In the genomic region with DNA sequence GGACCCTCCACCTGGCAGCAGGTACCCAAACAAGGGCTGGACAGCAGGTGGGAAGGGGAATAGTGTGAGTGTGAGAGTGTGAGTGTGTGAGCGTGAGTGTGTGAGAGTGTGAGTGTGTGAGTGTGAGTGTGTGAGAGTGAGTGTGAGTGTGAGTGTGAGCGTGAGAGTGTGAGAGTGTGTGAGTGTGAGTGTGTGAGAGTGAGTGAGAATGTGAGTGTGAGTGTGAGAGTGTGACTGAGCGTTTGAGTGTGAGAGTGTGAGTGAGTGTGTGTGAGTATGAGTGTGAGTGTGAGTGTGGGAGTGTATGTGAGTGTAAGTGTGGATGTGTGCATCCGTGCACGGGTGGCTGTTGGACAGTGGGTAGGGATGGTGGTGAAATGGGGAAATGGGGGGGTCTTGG, we compare ENCODE assay signal across 12 cellular contexts. TPM values are rescaled to one million over a fixed set of nuclear protein-coding genes. Genes with fewer than 3 reads are reported as not detected.
DNase-seq lines count a peak whose midpoint lies in the region; ATAC-seq and TF ChIP-seq lines count a peak whose summit lies in the region.
"Had no signal": no experiment of that assay in that cellular context is flagged by ENCODE, and none has a peak within 500 bp of the region (broad histone marks: within the 10 kb centered on the region; RNA-seq: fewer than 3 reads in every experiment).

No MANE protein-coding gene starts in this region.

- no peaks in the 10 kb centered on the region for H3K36me3 Mint-ChIP-seq in activated naive CD4-positive, alpha-beta T cell treated with anti-CD3 and anti-CD28 coated beads, Interleukin-2, amount 50 U/mL, for 72 hours
- H3K36me3 Mint-ChIP-seq: CD4-positive, CD25-positive, alpha-beta regulatory T cell had no signal

- TF ChIP-seq CTCF in tibial nerve (IDR thresholded peaks at IDR 0.05) = no peak

- H3K79me2 ChIP-seq in mesendoderm (ENCODE audit: control insufficient read depth, insufficient read depth, low read length) = no peaks in the 10 kb centered on the region

- H3K4me3 ChIP-seq in mesendoderm (ENCODE audit: low read length) = no peak overlapping the region
- peak overlapping the region; percentile 13 to 43 (median 32) for H3K4me3 ChIP-seq in tibial nerve
- H3K4me3 ChIP-seq: colonic mucosa had no signal

- no peak overlapping the region for H2AK5ac ChIP-seq in mesendoderm (ENCODE audit: low read length)

- H3K27ac ChIP-seq in caudate nucleus (ENCODE audit: low read depth, low read length) (peak overlapping the region; percentile 81), mesendoderm (ENCODE audit: low read depth, low read length) (no peak overlapping the region), tibial nerve (peak overlapping the region; percentile 47 to 95 (median 74))
- H3K27ac ChIP-seq: colonic mucosa had no signal

- H2BK5ac ChIP-seq in mesendoderm (ENCODE audit: low read length) = no peak overlapping the region

- H3K23ac ChIP-seq in mesendoderm (ENCODE audit: low read length) = no peak overlapping the region

- WGBS in mesendoderm (ENCODE audit: extremely low coverage, insufficient coverage, low lambda C conversion rate) = 100% methylated on average over 3 of the region's 5 CpGs
- 52 to 68% methylated on average over 4 to 5 of the region's 5 CpGs for WGBS in tibial nerve, 2 donors

- no peak overlapping the region for H3K4me2 ChIP-seq in mesendoderm (ENCODE audit: low read length)

- H3K4ac ChIP-seq in mesendoderm (ENCODE audit: low read depth, low read length) = no peak overlapping the region

- H3K4me1 ChIP-seq in mesendoderm (ENCODE audit: control insufficient read depth, low read depth, low read length) = peaks cover 9% of the 10 kb centered on the region
- H3K4me1 ChIP-seq in tibial nerve = peaks cover 0 to 70% (median 23%) of the 10 kb centered on the region in 4 donors
- H3K4me1 ChIP-seq: colonic mucosa had no signal

- H3K36me3 ChIP-seq in mesendoderm (ENCODE audit: control insufficient read depth, insufficient read depth, low read length) = no peaks in the 10 kb centered on the region
- no peaks in the 10 kb centered on the region for H3K36me3 ChIP-seq in tibial nerve
- H3K36me3 ChIP-seq: colonic mucosa had no signal

- H3K9me3 Mint-ChIP-seq in activated naive CD4-positive, alpha-beta T cell treated with anti-CD3 and anti-CD28 coated beads, Interleukin-2, amount 50 U/mL, for 72 hours = no peaks in the 10 kb centered on the region
- H3K9me3 Mint-ChIP-seq: CD4-positive, CD25-positive, alpha-beta regulatory T cell had no signal

- H3K79me1 ChIP-seq in mesendoderm (ENCODE audit: low read length) = no peaks in the 10 kb centered on the region

- TF ChIP-seq POLR2A in tibial nerve (IDR thresholded peaks at IDR 0.05) = no peak

- H2BK120ac ChIP-seq in mesendoderm (ENCODE audit: low read depth, low read length) = no peak overlapping the region

- TF ChIP-seq EP300 in tibial nerve (IDR thresholded peaks at IDR 0.05) = no peak

- H3K27me3 ChIP-seq in mesendoderm (ENCODE audit: insufficient read depth, low read length, poor library complexity) (no peaks in the 10 kb centered on the region), tibial nerve (peaks cover 0 to 12% of the 10 kb centered on the region in 2 donors)
- H3K27me3 ChIP-seq: colonic mucosa had no signal

- ATAC-seq in activated naive CD4-positive, alpha-beta T cell treated with anti-CD3 and anti-CD28 coated beads, Interleukin-2, amount 50 U/mL, for 72 hours = no peak
- no peak for ATAC-seq in HG03378 (IDR thresholded peaks at IDR 0.05; ENCODE audit: unreplicated experiment)

- no peaks in the 10 kb centered on the region for H3K9me3 ChIP-seq in tibial nerve
- H3K9me3 ChIP-seq: colonic mucosa had no signal

- no peak overlapping the region for H4K8ac ChIP-seq in mesendoderm (ENCODE audit: low read depth, low read length)

- peak overlapping the region; percentile 6 for H3K56ac ChIP-seq in mesendoderm (ENCODE audit: low read length)

- H3K9ac ChIP-seq in mesendoderm (ENCODE audit: low read length) = no peak overlapping the region

- H2BK15ac ChIP-seq in mesendoderm (replicated peaks; ENCODE audit: low read depth) = no peak overlapping the region

- no peak overlapping the region for H4K5ac ChIP-seq in mesendoderm (ENCODE audit: low read length)

- no peak for DNase-seq in activated naive CD4-positive, alpha-beta T cell treated with anti-CD3 and anti-CD28 coated beads, Interleukin-2, amount 50 U/mL, for 72 hours (ENCODE audit: low spot score in 2 of 2)
- DNase-seq in activated naive CD4-positive, alpha-beta T cell treated with anti-CD3 and anti-CD28 coated beads, Interleukin-2, amount 50 U/mL, for 16 hours = no peak
- DNase-seq in caudate nucleus (lab: John Stamatoyannopoulos, UW) (no peak), mesendoderm (no peak), tibial nerve (ENCODE audit: low spot score in 2 of 2) (no peak), inferior parietal cortex (ENCODE audit: extremely low spot score) (no peak), cerebellum (ENCODE audit: low spot score) (no peak)
- DNase-seq: naive B cell, NCI-H187 had no signal

- no peak overlapping the region for H3K18ac ChIP-seq in mesendoderm (ENCODE audit: low read length)

- peak overlapping the region; percentile 18 to 76 for H3K27ac Mint-ChIP-seq in activated naive CD4-positive, alpha-beta T cell treated with anti-CD3 and anti-CD28 coated beads, Interleukin-2, amount 50 U/mL, for 72 hours

RNA-seq across cellular contexts. Expression of a gene that starts 0.4 kb away (rescaled TPM):
- 1 to 10 TPM; 4.3 to 8.2 TPM for total RNA-seq in activated naive CD4-positive, alpha-beta T cell treated with anti-CD3 and anti-CD28 coated beads, Interleukin-2, amount 50 U/mL, for 72 hours
- 1.3 TPM for polyA plus RNA-seq in mesendoderm (2013, experiment 1 of 2)
- 1.1 TPM for polyA plus RNA-seq in mesendoderm (2013, experiment 2 of 2)
- total RNA-seq in tibial nerve (10 to 100 TPM in 3 of 4 donors, 1 to 10 TPM in 1; 9.0 to 59.4 (median 41.8) TPM), cerebellum (109 TPM)

RNA-seq across cellular contexts. Expression of a gene that starts 39.3 kb away (rescaled TPM):
- total RNA-seq in activated naive CD4-positive, alpha-beta T cell treated with anti-CD3 and anti-CD28 coated beads, Interleukin-2, amount 50 U/mL, for 72 hours = under 1 TPM; 0.21 to 0.84 TPM
- 0.06 TPM for polyA plus RNA-seq in mesendoderm (2013, experiment 1 of 2)
- 0.10 TPM for polyA plus RNA-seq in mesendoderm (2013, experiment 2 of 2)
- total RNA-seq in tibial nerve = 1 to 10 TPM in 1 of 4 donors, under 1 TPM in 2, not detected in 1; 0.21 to 1.8 (median 0.90) TPM
- 0.27 TPM for total RNA-seq in cerebellum
- polyA plus RNA-seq: CD4-positive, CD25-positive, alpha-beta regulatory T cell had no signal
